23 cellular contexts compared by ENCODE assay signal in genomic region chr6:79186564-79186963, GRCh38.
"Had no signal": no experiment of that assay in that cellular context is flagged by ENCODE, and none has a peak within 500 bp of the region (broad histone marks: within the 10 kb centered on the region; RNA-seq: fewer than 3 reads in every experiment).

No MANE protein-coding gene starts in this region.

- DNase-seq: activated B cell treated with CpG ODN at 0.5 μM for 24 hours; activated CD4-positive, alpha-beta memory T cell treated with anti-CD3 and anti-CD28 coated beads for 36 hours; activated CD4-positive, alpha-beta T cell treated with anti-CD3 and anti-CD28 coated beads for 1 hour; activated CD4-positive, alpha-beta T cell treated with anti-CD3 and anti-CD28 coated beads, Interleukin-2, amount 10 ng/mL, durations not matched to agents 7 days and 5 days; activated CD8-positive, alpha-beta memory T cell treated with anti-CD3 and anti-CD28 coated beads for 24 hours; activated gamma-delta T cell; activated naive CD4-positive, alpha-beta T cell treated with anti-CD3 and anti-CD28 coated beads, Interleukin-2, amount 10 ng/mL, durations not matched to agents 7 days and 5 days; activated naive CD8-positive, alpha-beta T cell treated with anti-CD3 and anti-CD28 coated beads for 36 hours; activated T-cell treated with anti-CD3 and anti-CD28 coated beads, Interleukin-2, amount 50 U/mL, for 4 hours; anterior cingulate cortex; cerebellar nuclear complex; MM.1S; NCI-H1105; NCI-H1436; NCI-H1694 treated with DMSO at 0.1 percent for 48 hours; NCI-H2029 treated with DMSO at 0.1 percent for 48 hours; NCI-H345; NCI-H510A; NCI-H526 treated with DMSO at 0.1 percent for 48 hours; NCI-H82; OCI-M1; RPMI8226 had no signal

- H3K4me3 ChIP-seq: SK-N-MC had no signal

- H3K27ac ChIP-seq: SK-N-MC had no signal
